ENCODE assay signal across 8 cellular contexts in genomic region chr4:183905081-183905592, GRCh38. TPM values are rescaled to one million over a fixed set of nuclear protein-coding genes. Genes with fewer than 3 reads are reported as not detected.
DNase-seq lines count a peak whose midpoint lies in the region; ATAC-seq, FAIRE-seq and TF ChIP-seq lines count a peak whose summit lies in the region.

Gene STOX2, plus strand, starts transcription at chr4:183905307. Its CDS starts 1,484 bp downstream, at chr4:183906791.

- intact Hi-C loops in sigmoid colon (cut with DNase I) = loop anchor here (5.0 kb wide), 1 partner anchor 82 kb away; no protein-coding TSS in a partner anchor

- no peak for TF ChIP-seq EP300 in sigmoid colon (IDR thresholded peaks at IDR 0.05)

- ATAC-seq in HG02981 (IDR thresholded peaks at IDR 0.05; ENCODE audit: unreplicated experiment) = no peak

- TF ChIP-seq POLR2A in sigmoid colon (IDR thresholded peaks at IDR 0.05) = no peak

- peak; percentile 53 for DNase-seq in SIG-M5 treated with dmso at 0.1 percent for 504 hours (lab: John Stamatoyannopoulos, UW; ENCODE audit: unreplicated experiment)
- no peak for DNase-seq in SIG-M5 (lab: John Stamatoyannopoulos, UW)
- DNase-seq in NCI-H774 (lab: John Stamatoyannopoulos, UW) = peak; percentile 12
- peak; percentile 61 for DNase-seq in bronchial epithelial cell (ENCODE audit: low read depth)
- peak; percentile 87 for DNase-seq in inferior parietal cortex (ENCODE audit: extremely low spot score)
- DNase-seq in sigmoid colon = peak; percentile 80
- DNase-seq in SHP77 treated with DMSO at 0.1 percent for 48 hours (lab: John Stamatoyannopoulos, UW) = no peak

- no peaks in the 10 kb centered on the region for H3K9me3 ChIP-seq in sigmoid colon

- no peak for TF ChIP-seq CTCF in bronchial epithelial cell (IDR thresholded peaks at IDR 0.05; ENCODE audit: insufficient read depth, low read length, severe bottlenecking)
- TF ChIP-seq CTCF in sigmoid colon (IDR thresholded peaks at IDR 0.05) = no peak

- WGBS in sigmoid colon, 2 donors = 1% methylated on average over 45 of the region's 45 CpGs

- H3K27ac ChIP-seq in sigmoid colon = peak within 1 kb of the TSS; percentile 35 to 78 (median 69)

- peaks cover 0 to 28% (median 20%) of the 10 kb centered on the region in 4 donors for H3K4me1 ChIP-seq in sigmoid colon

- peak within 1 kb of the TSS; percentile 48 for H3K4me3 ChIP-seq in bronchial epithelial cell (ENCODE audit: low read depth, low read length)
- H3K4me3 ChIP-seq in sigmoid colon = peak within 1 kb of the TSS; percentile 48 to 75 (median 64)

- H3K36me3 ChIP-seq in bronchial epithelial cell (ENCODE audit: control insufficient read depth, insufficient read depth, low read length) (no peaks in the 10 kb centered on the region), sigmoid colon (no peaks in the 10 kb centered on the region)

- peaks cover 6% of the 10 kb centered on the region for H3K27me3 ChIP-seq in bronchial epithelial cell (ENCODE audit: control insufficient read depth, insufficient read depth, low read length)
- H3K27me3 ChIP-seq in sigmoid colon = no peaks in the 10 kb centered on the region

- no peak for FAIRE-seq in bronchial epithelial cell (lab: Jason Lieb, UNC)

RNA-seq across cellular contexts. Expression of gene STOX2, which starts in this region (rescaled TPM):
- 1.3 and 2.4 TPM in 2 replicates for total RNA-seq in bronchial epithelial cell
- total RNA-seq in sigmoid colon = 1 to 10 TPM; 2.2 to 9.6 (median 5.7) TPM
- polyA plus RNA-seq in sigmoid colon = under 1 TPM; under 0.01 to 0.89 (median 0.23) TPM

Comparison
In these comparisons a context has a peak if more than half of its experiments do, and no peak if none do; other contexts are left out.
1. DNase-seq: peak in SIG-M5 treated with dmso at 0.1 percent for 504 hours (single experiment), NCI-H774 (single experiment), bronchial epithelial cell (single experiment), inferior parietal cortex (single experiment) and sigmoid colon (single experiment); none in SIG-M5 (single experiment) and SHP77 treated with DMSO at 0.1 percent for 48 hours (single experiment).